Comparison of ENCODE assay signal across 28 cellular contexts in the genomic region with DNA sequence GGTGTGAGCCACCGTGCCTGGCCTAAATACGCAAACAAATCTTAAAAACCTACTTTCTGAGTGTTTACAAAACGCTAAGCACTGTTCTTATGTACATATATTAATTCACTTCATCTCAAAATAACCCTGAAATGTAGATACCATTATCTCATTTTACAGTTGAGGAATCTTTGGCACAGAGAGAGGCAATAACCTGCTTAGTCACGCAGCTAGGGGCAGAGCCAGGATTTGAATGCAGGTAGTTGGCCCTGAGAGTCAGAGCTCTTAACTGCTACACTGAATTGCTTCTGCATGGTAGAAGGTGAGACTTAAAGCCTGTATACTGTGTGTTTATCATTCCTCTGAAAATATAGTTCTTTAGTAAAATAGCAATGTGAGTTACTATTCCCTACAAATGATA. TPM values are rescaled to one million over a fixed set of nuclear protein-coding genes. Genes with fewer than 3 reads are reported as not detected.
A peak's percentile ranks its signal among the peaks of the same experiment; 100 is the strongest.
DNase-seq lines count a peak whose midpoint lies in the region; ATAC-seq, FAIRE-seq and TF ChIP-seq lines count a peak whose summit lies in the region.
"Had no signal": no experiment of that assay in that cellular context is flagged by ENCODE, and none has a peak within 500 bp of the region (broad histone marks: within the 10 kb centered on the region; RNA-seq: fewer than 3 reads in every experiment).

No MANE protein-coding gene starts in this region.

- H3K4me1 ChIP-seq in ascending aorta (no peaks in the 10 kb centered on the region), SJCRH30 (peaks cover 11% of the 10 kb centered on the region)

- no peaks in the 10 kb centered on the region for H3K27me3 ChIP-seq in bronchial epithelial cell (ENCODE audit: control insufficient read depth, insufficient read depth, low read length)
- no peaks in the 10 kb centered on the region for H3K27me3 ChIP-seq in ascending aorta
- no peaks in the 10 kb centered on the region for H3K27me3 ChIP-seq in SJCRH30
- H3K27me3 ChIP-seq: brain microvascular endothelial cell, spleen, upper lobe of right lung had no signal

- peaks cover 14% of the 10 kb centered on the region for H3K36me3 ChIP-seq in bronchial epithelial cell (ENCODE audit: control insufficient read depth, insufficient read depth, low read length)
- H3K36me3 ChIP-seq in ascending aorta, result peaks cover 9 to 32% of the 10 kb centered on the region in 2 donors
- no peaks in the 10 kb centered on the region for H3K36me3 ChIP-seq in SJCRH30
- H3K36me3 ChIP-seq: brain microvascular endothelial cell, spleen had no signal

- H3K4me3 ChIP-seq in bronchial epithelial cell (ENCODE audit: low read depth, low read length) (no peak overlapping the region), ascending aorta (no peak overlapping the region), SJCRH30 (no peak overlapping the region)
- H3K4me3 ChIP-seq: lung, spleen, upper lobe of right lung had no signal

- TF ChIP-seq CTCF in 22Rv1 (IDR thresholded peaks at IDR 0.05), result no peak
- TF ChIP-seq CTCF in bronchial epithelial cell (IDR thresholded peaks at IDR 0.05; ENCODE audit: insufficient read depth, low read length, severe bottlenecking), result no peak
- no peak for TF ChIP-seq CTCF in ascending aorta (IDR thresholded peaks at IDR 0.05)

- peak; percentile 82 for DNase-seq in bronchial epithelial cell (ENCODE audit: low read depth)
- no peak for DNase-seq in left colon
- no peak for DNase-seq in ascending aorta (ENCODE audit: low spot score in 2 of 2)
- DNase-seq in stimulated activated CD4-positive, alpha-beta T cell treated with anti-CD3 and anti-CD28 coated beads, Interleukin-4, amount 100 ng/mL, for 1 hour, result no peak
- no peak for DNase-seq in SJCRH30
- no peak for DNase-seq in frontal cortex (ENCODE audit: low spot score in 2 of 2)
- DNase-seq: activated CD4-positive, alpha-beta memory T cell treated with anti-CD3 and anti-CD28 coated beads, Interleukin-2, amount 10 ng/mL, durations not matched to agents 7 days and 5 days; activated gamma-delta T cell treated with Interleukin-2 at 50 U/mL for 16 hours; brain microvascular endothelial cell; dermis blood vessel endothelial cell; foreskin melanocyte; H7; hypothalamus; IMR-90; islet precursor cell; MM.1S; NCI-H1436; NCI-H524; spleen; upper lobe of right lung had no signal

- no peak for TF ChIP-seq RAD21 in Ishikawa (IDR thresholded peaks at IDR 0.05; ENCODE audit: low read depth)

- H3K27ac ChIP-seq in 22Rv1, result peak overlapping the region; percentile 100
- H3K27ac ChIP-seq in ascending aorta, result no peak overlapping the region
- no peak overlapping the region for H3K27ac ChIP-seq in SJCRH30
- H3K27ac ChIP-seq: brain microvascular endothelial cell, spleen, upper lobe of right lung had no signal

- peak; percentile 66 for ATAC-seq in left colon
- ATAC-seq: activated CD4-positive, CD25-positive, alpha-beta regulatory T cell treated with anti-CD3 and anti-CD28 coated beads, Interleukin-2, amount 50 U/mL, for 24 hours; upper lobe of right lung had no signal

- no peaks in the 10 kb centered on the region for H3K9me3 ChIP-seq in ascending aorta
- H3K9me3 ChIP-seq in SJCRH30 (replicated peaks), result no peaks in the 10 kb centered on the region
- H3K9me3 ChIP-seq: spleen, upper lobe of right lung had no signal

- FAIRE-seq in bronchial epithelial cell (lab: Jason Lieb, UNC) (no peak), frontal cortex (lab: Jason Lieb, UNC) (no peak)
- FAIRE-seq: A204.1, D721Med, G401.6, GM18507 had no signal

- peak; percentile 20; the same call in 1 of the 2 replicates for TF ChIP-seq EP300 in Ishikawa (IDR thresholded peaks at IDR 0.05; ENCODE audit: borderline replicate concordance)

- intact Hi-C loops in left colon (cut with DNase I, micrococcal nuclease), result no loop called here
- intact Hi-C loops in ascending aorta (cut with DNase I), result no loop called here

TF ChIP-seq in Ishikawa, 13 proteins besides CTCF, POLR2A, EP300 and RAD21:
- TF ChIP-seq TCF12 (IDR thresholded peaks at IDR 0.05; ENCODE audit: low read depth) (no peak), CEBPB (IDR thresholded peaks at IDR 0.05) (no peak), NFIC (IDR thresholded peaks at IDR 0.05) (0 out of 2 replicates have a peak, but pooled peaks have one; percentile 47)
- TF ChIP-seq, protein P1, sequence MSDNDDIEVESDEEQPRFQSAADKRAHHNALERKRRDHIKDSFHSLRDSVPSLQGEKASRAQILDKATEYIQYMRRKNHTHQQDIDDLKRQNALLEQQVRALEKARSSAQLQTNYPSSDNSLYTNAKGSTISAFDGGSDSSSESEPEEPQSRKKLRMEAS (IDR thresholded peaks at IDR 0.05), result no peak
- TF ChIP-seq, protein P2, sequence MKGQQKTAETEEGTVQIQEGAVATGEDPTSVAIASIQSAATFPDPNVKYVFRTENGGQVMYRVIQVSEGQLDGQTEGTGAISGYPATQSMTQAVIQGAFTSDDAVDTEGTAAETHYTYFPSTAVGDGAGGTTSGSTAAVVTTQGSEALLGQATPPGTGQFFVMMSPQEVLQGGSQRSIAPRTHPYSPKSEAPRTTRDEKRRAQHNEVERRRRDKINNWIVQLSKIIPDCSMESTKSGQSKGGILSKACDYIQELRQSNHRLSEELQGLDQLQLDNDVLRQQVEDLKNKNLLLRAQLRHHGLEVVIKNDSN (IDR thresholded peaks at IDR 0.05), result no peak

RNA-seq across cellular contexts. Expression of a gene that starts 21.9 kb away (rescaled TPM):
- total RNA-seq in bronchial epithelial cell, result 9.2 and 29.1 TPM in 2 replicates
- 10 to 100 TPM; 14.2 to 23.5 TPM for total RNA-seq in left colon
- 13.4 TPM for total RNA-seq in ascending aorta
- total RNA-seq in SJCRH30 (2014; rRNA removed; shearing (Covaris generic)), result 0.05 and 0.38 TPM in 2 replicates
- 1.2 TPM for total RNA-seq in frontal cortex

RNA-seq across cellular contexts. Expression of a gene that starts 52.0 kb away (rescaled TPM):
- total RNA-seq in bronchial epithelial cell (518 and 682 TPM in 2 replicates), left colon (100 to 1,000 TPM; 202 to 229 TPM), ascending aorta (219 TPM), frontal cortex (353 TPM)
- total RNA-seq in SJCRH30 (2014; rRNA removed; shearing (Covaris generic)), result 204 and 205 TPM in 2 replicates
